ENCODE assay signal across 20 cellular contexts in the genomic region with DNA sequence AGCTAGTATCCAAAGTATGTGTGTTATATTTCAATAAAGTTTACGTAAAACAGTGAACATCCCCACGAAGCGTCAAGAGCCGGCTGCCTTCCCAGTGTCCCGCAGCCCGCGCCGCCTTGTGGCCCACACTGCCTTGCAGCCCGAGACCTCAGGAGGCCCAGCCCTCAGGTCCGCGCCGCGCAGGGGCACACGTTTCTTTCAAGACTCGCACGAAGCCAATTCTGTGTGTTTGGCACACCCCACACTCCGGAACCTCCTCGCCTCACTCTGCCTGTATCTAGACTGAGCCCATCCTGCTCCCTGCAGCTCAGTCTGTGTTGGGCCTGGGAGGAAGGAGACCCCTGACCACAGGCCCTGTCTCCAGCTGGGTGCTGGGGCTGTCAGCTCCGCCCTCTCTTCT. TPM values are rescaled to one million over a fixed set of nuclear protein-coding genes. Genes with fewer than 3 reads are reported as not detected.
DNase-seq lines count a peak whose midpoint lies in the region; ATAC-seq, FAIRE-seq and TF ChIP-seq lines count a peak whose summit lies in the region.
"Had no signal": no experiment of that assay in that cellular context is flagged by ENCODE, and none has a peak within 500 bp of the region (broad histone marks: within the 10 kb centered on the region; RNA-seq: fewer than 3 reads in every experiment).

No MANE protein-coding gene starts in this region.

- H3K4me1 ChIP-seq in Loucy (ENCODE audit: insufficient read depth, low read length, poor library complexity, severe bottlenecking) (peaks cover 44% of the 10 kb centered on the region), kidney (ENCODE audit: control insufficient read depth in 1 of 2, insufficient read depth in 1 of 2, low read depth in 1 of 2, low read length in 2 of 2) (peaks cover 13 to 22% of the 10 kb centered on the region in 2 donors), sigmoid colon (peaks cover 0 to 24% (median 22%) of the 10 kb centered on the region in 4 donors)

- H3K36me3 Mint-ChIP-seq in activated CD4-positive, alpha-beta T cell treated with anti-CD3 and anti-CD28 coated beads for 36 hours (ENCODE audit: low read depth): peaks cover 9% of the 10 kb centered on the region

- no peak for TF ChIP-seq EP300 in sigmoid colon (IDR thresholded peaks at IDR 0.05)

- H2AFZ ChIP-seq in Loucy (ENCODE audit: low read length): no peak overlapping the region
- H2AFZ ChIP-seq: GM23338 had no signal

- peaks cover 72% of the 10 kb centered on the region for H3K79me2 ChIP-seq in Loucy (ENCODE audit: insufficient read depth, low read length)

- no peak for ATAC-seq in activated CD4-positive, alpha-beta T cell treated with anti-CD3 and anti-CD28 coated beads for 36 hours
- ATAC-seq: GM23338, PC-3 had no signal

- H3K9me3 ChIP-seq in Loucy (ENCODE audit: insufficient read depth, low read depth, low read length): no peaks in the 10 kb centered on the region
- no peaks in the 10 kb centered on the region for H3K9me3 ChIP-seq in kidney (ENCODE audit: control insufficient read depth in 1 of 2, low read length in 2 of 2)
- no peaks in the 10 kb centered on the region for H3K9me3 ChIP-seq in sigmoid colon

- H3K4me3 ChIP-seq in Loucy (ENCODE audit: low read length, poor library complexity, severe bottlenecking): peak overlapping the region; percentile 55
- H3K4me3 ChIP-seq in kidney (ENCODE audit: low read length in 2 of 2): no peak overlapping the region
- no peak overlapping the region for H3K4me3 ChIP-seq in sigmoid colon
- H3K4me3 ChIP-seq: GM23338 had no signal

- no peaks in the 10 kb centered on the region for H3K9me3 Mint-ChIP-seq in activated CD4-positive, alpha-beta T cell treated with anti-CD3 and anti-CD28 coated beads for 36 hours (ENCODE audit: low read depth)
- H3K9me3 Mint-ChIP-seq: CD8-positive, alpha-beta memory T cell; GM23338 had no signal

- H3K27me3 ChIP-seq in Loucy (ENCODE audit: insufficient read depth, low read length, poor library complexity, severe bottlenecking) (no peaks in the 10 kb centered on the region), sigmoid colon (no peaks in the 10 kb centered on the region)

- CTCF ChIA-PET in activated CD4-positive, alpha-beta T cell treated with anti-CD3 and anti-CD28 coated beads for 36 hours (lab: Charles Lee): no interaction called here

- H3K9me2 ChIP-seq in Loucy (replicated peaks; ENCODE audit: low read depth, low read length): no peaks in the 10 kb centered on the region

- H3K4me2 ChIP-seq in Loucy (ENCODE audit: low read depth, low read length, poor library complexity, severe bottlenecking): peak overlapping the region; percentile 93
- H3K4me2 ChIP-seq: GM23338 had no signal

- TF ChIP-seq CTCF in Loucy (conservative IDR thresholded peaks at IDR 0.05; ENCODE audit: low read length) (no peak), kidney (IDR thresholded peaks at IDR 0.05; ENCODE audit: borderline replicate concordance, extremely low read depth, insufficient read depth) (no peak), sigmoid colon (IDR thresholded peaks at IDR 0.05) (no peak)

- H3K9ac ChIP-seq in Loucy (ENCODE audit: low read depth, low read length, poor library complexity, severe bottlenecking) (peak overlapping the region; percentile 53), kidney (ENCODE audit: low read length in 2 of 2) (no peak overlapping the region)

- H4K20me1 ChIP-seq in Loucy (ENCODE audit: insufficient read depth, low read length, poor library complexity, severe bottlenecking): peaks cover 55% of the 10 kb centered on the region

- no peaks in the 10 kb centered on the region for H3K27me3 Mint-ChIP-seq in activated CD4-positive, alpha-beta T cell treated with anti-CD3 and anti-CD28 coated beads for 36 hours
- H3K27me3 Mint-ChIP-seq: B cell; CD8-positive, alpha-beta memory T cell had no signal

- no peak for FAIRE-seq in kidney (lab: Jason Lieb, UNC)
- FAIRE-seq: G401.6 had no signal

- peaks cover 16% of the 10 kb centered on the region for H3K4me1 Mint-ChIP-seq in activated CD4-positive, alpha-beta T cell treated with anti-CD3 and anti-CD28 coated beads for 36 hours

- DNase-seq in activated CD4-positive, alpha-beta T cell treated with anti-CD3 and anti-CD28 coated beads for 36 hours: no peak
- no peak for DNase-seq in activated CD4-positive, alpha-beta T cell treated with anti-CD3 and anti-CD28 coated beads for 48 hours
- DNase-seq in kidney (peak; percentile 56), sigmoid colon (peak; percentile 43), dedifferentiated amniotic fluid mesenchymal stem cell (ENCODE audit: extremely low spot score) (no peak), NCI-H1694 (lab: John Stamatoyannopoulos, UW) (no peak)
- no peak for DNase-seq in activated CD4-positive, CD25-positive, alpha-beta regulatory T cell treated with anti-CD3 and anti-CD28 coated beads, Interleukin-2, amount 50 U/mL, for 72 hours
- DNase-seq: DMS79 treated with DMSO at 0.1 percent for 48 hours, KBM-7, NCI-H1048, NCI-H510A treated with DMSO at 0.1 percent for 48 hours, NCI-H82, PC-3 had no signal

- H3F3A ChIP-seq in Loucy (ENCODE audit: low read depth): no peaks in the 10 kb centered on the region

- WGBS in sigmoid colon, 2 donors: 95 to 96% methylated on average over 19 of the region's 19 CpGs

- no peak overlapping the region for H3K4me3 Mint-ChIP-seq in activated CD4-positive, alpha-beta T cell treated with anti-CD3 and anti-CD28 coated beads for 36 hours
- H3K4me3 Mint-ChIP-seq: B cell, GM23338 had no signal

- TF ChIP-seq POLR2A in sigmoid colon (IDR thresholded peaks at IDR 0.05): no peak

- H3K36me3 ChIP-seq in Loucy (ENCODE audit: insufficient read depth, low read length) (peaks cover 37% of the 10 kb centered on the region; the same call in 1 of the 2 replicates), kidney (ENCODE audit: control insufficient read depth in 1 of 2, insufficient read depth in 2 of 2, low read length in 2 of 2) (peaks cover 21 to 34% of the 10 kb centered on the region in 2 donors), sigmoid colon (peaks cover 3 to 42% (median 30%) of the 10 kb centered on the region in 4 donors)

- POLR2A ChIA-PET in activated CD4-positive, alpha-beta T cell treated with anti-CD3 and anti-CD28 coated beads for 36 hours (lab: Charles Lee): no interaction called here

- no peak overlapping the region for H3K27ac ChIP-seq in kidney (ENCODE audit: low read depth in 2 of 2, low read length in 2 of 2)
- no peak overlapping the region for H3K27ac ChIP-seq in sigmoid colon
- H3K27ac ChIP-seq: 22Rv1, RWPE1 had no signal

- H3K27ac Mint-ChIP-seq in activated CD4-positive, alpha-beta T cell treated with anti-CD3 and anti-CD28 coated beads for 36 hours: peak overlapping the region; percentile 31
- H3K27ac Mint-ChIP-seq: B cell; CD8-positive, alpha-beta memory T cell; GM23338 had no signal

- intact Hi-C loops in activated CD4-positive, alpha-beta T cell treated with anti-CD3 and anti-CD28 coated beads for 36 hours (cut with DNase I, micrococcal nuclease): no loop called here
- intact Hi-C loops in kidney (cut with DNase I): no loop called here
- intact Hi-C loops in sigmoid colon (cut with DNase I): no loop called here

RNA-seq across cellular contexts. Expression of a gene that starts 5.8 kb away (rescaled TPM):
- total RNA-seq in activated CD4-positive, alpha-beta T cell treated with anti-CD3 and anti-CD28 coated beads for 36 hours: 10 to 100 TPM; 50.8 to 53.4 TPM
- total RNA-seq in kidney: 204 TPM
- polyA plus RNA-seq in kidney (ENCODE audit: insufficient read depth, low read depth, low replicate concordance): 373 TPM
- 100 to 1,000 TPM in 2 of 4 donors, 10 to 100 TPM in 2; 85.3 to 127 (median 99.6) TPM for total RNA-seq in sigmoid colon
- polyA plus RNA-seq in sigmoid colon: 100 to 1,000 TPM in 1 of 3 donors, 10 to 100 TPM in 2; 25.2 to 123 (median 44.2) TPM

Comparison
In these comparisons a context has a peak if more than half of its experiments do, and no peak if none do; other contexts are left out.
1. DNase-seq: peak in kidney (single experiment) and sigmoid colon (single experiment); none in activated CD4-positive, alpha-beta T cell treated with anti-CD3 and anti-CD28 coated beads for 36 hours (single experiment), activated CD4-positive, alpha-beta T cell treated with anti-CD3 and anti-CD28 coated beads for 48 hours (single experiment), dedifferentiated amniotic fluid mesenchymal stem cell (single experiment), activated CD4-positive, CD25-positive, alpha-beta regulatory T cell treated with anti-CD3 and anti-CD28 coated beads, Interleukin-2, amount 50 U/mL, for 72 hours (single experiment) and NCI-H1694 (single experiment).